16 cellular contexts compared by ENCODE assay signal in the genomic region with DNA sequence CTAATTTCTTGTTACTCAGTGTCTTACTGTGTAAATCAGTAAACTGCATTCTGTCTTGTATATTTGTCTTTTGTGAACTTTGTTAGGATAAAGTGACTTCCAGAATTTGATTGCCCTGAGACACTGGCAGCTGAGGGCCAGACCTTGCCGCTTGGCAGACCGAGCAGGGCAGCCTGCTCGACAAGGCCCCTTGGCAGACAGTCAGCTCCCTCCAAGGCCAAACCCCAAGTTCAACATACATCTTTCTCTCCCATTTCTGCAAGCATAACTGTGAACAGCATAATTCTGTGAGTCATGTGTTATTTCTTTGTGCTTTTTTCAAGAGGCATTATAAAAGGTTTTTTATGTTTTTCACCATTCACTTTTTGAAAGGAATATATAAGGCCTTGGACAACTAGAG. TPM values are rescaled to one million over a fixed set of nuclear protein-coding genes. Genes with fewer than 3 reads are reported as not detected.
A peak's percentile ranks its signal among the peaks of the same experiment; 100 is the strongest.
DNase-seq lines count a peak whose midpoint lies in the region; ATAC-seq and TF ChIP-seq lines count a peak whose summit lies in the region.
"Had no signal": no experiment of that assay in that cellular context is flagged by ENCODE, and none has a peak within 500 bp of the region (broad histone marks: within the 10 kb centered on the region; RNA-seq: fewer than 3 reads in every experiment).

No MANE protein-coding gene starts in this region.

- H3K9me3 ChIP-seq in HUES6 (ENCODE audit: control insufficient read depth, insufficient read depth, low read depth, low read length) (no peaks in the 10 kb centered on the region), stomach (no peaks in the 10 kb centered on the region)

- 26 to 58% (median 33%) methylated on average over 3 of the region's 3 CpGs for WGBS in stomach, 5 donors

- intact Hi-C loops in stomach (cut with DNase I; ENCODE audit: low total_unique reads): no loop called here

- H3K27ac ChIP-seq in HUES6 (ENCODE audit: low read depth, low read length): 0 out of 2 replicates have a peak overlapping the region, but pooled peaks have one; percentile 18
- H3K27ac ChIP-seq in stomach: peak overlapping the region in 3 of 5 donors; percentile 1 to 55 (median 31)

- peaks cover 29% of the 10 kb centered on the region for H3K4me1 ChIP-seq in HUES6 (ENCODE audit: control insufficient read depth, insufficient read depth, low read length)
- peaks cover 13 to 75% (median 46%) of the 10 kb centered on the region in 4 donors for H3K4me1 ChIP-seq in stomach

- no peak overlapping the region for H3K9ac ChIP-seq in HUES6 (ENCODE audit: low read length)

- ATAC-seq in effector memory CD8-positive, alpha-beta T cell (replicated peaks): no peak

- peak overlapping the region; percentile 93 for H3K27ac Mint-ChIP-seq in chondrocyte (ENCODE audit: unreplicated experiment)
- H3K27ac Mint-ChIP-seq in effector memory CD8-positive, alpha-beta T cell: no peak overlapping the region
- H3K27ac Mint-ChIP-seq: activated naive CD8-positive, alpha-beta T cell treated with anti-CD3 and anti-CD28 coated beads, Interleukin-2, amount 10 ng/mL, durations not matched to agents 7 days and 5 days; T-helper 1 cell treated with Interleukin-12 subunit alpha and Interleukin-12 subunit beta and Interleukin-4 antibody, amounts not matched to agents 30 μg/mL and 1 μg/mL, for 36 hours had no signal

- H3K4me3 ChIP-seq in HUES6 (ENCODE audit: low read depth, low read length) (no peak overlapping the region), stomach (no peak overlapping the region)

- TF ChIP-seq EP300 in stomach (IDR thresholded peaks at IDR 0.05): no peak

- H3K9me3 Mint-ChIP-seq in chondrocyte (ENCODE audit: low read depth): no peaks in the 10 kb centered on the region
- H3K9me3 Mint-ChIP-seq in effector memory CD8-positive, alpha-beta T cell: no peaks in the 10 kb centered on the region
- H3K9me3 Mint-ChIP-seq: activated naive CD8-positive, alpha-beta T cell treated with anti-CD3 and anti-CD28 coated beads, Interleukin-2, amount 10 ng/mL, durations not matched to agents 7 days and 5 days; neural crest cell; T-helper 1 cell treated with Interleukin-12 subunit alpha and Interleukin-12 subunit beta and Interleukin-4 antibody, amounts not matched to agents 30 μg/mL and 1 μg/mL, for 36 hours had no signal

- no peak for TF ChIP-seq POLR2A in stomach (IDR thresholded peaks at IDR 0.05)

- peaks cover 22% of the 10 kb centered on the region for H3K36me3 Mint-ChIP-seq in chondrocyte (ENCODE audit: low read depth)
- peaks cover 4% of the 10 kb centered on the region for H3K36me3 Mint-ChIP-seq in effector memory CD8-positive, alpha-beta T cell (ENCODE audit: insufficient read depth)

- H3K27me3 ChIP-seq in HUES6 (ENCODE audit: control insufficient read depth, insufficient read depth, low read length) (no peaks in the 10 kb centered on the region), stomach (no peaks in the 10 kb centered on the region)

- DNase-seq in chondrocyte (ENCODE audit: low spot score): no peak
- peak; percentile 68 for DNase-seq in iris pigment epithelial cell (ENCODE audit: low read depth)
- DNase-seq in stomach: peak; percentile 73
- DNase-seq in mesenteric fat pad (ENCODE audit: low spot score): no peak
- no peak for DNase-seq in stimulated activated CD4-positive, alpha-beta T cell treated with anti-CD3 and anti-CD28 coated beads, Interleukin-2, amount 100 ng/mL, for 48 hours
- no peak for DNase-seq in effector memory CD8-positive, alpha-beta T cell
- no peak for DNase-seq in kidney glomerular epithelial cell (lab: John Stamatoyannopoulos, UW)
- DNase-seq: activated CD4-positive, alpha-beta T cell treated with anti-CD3 and anti-CD28 coated beads for 4 hours; activated naive CD8-positive, alpha-beta T cell treated with anti-CD3 and anti-CD28 coated beads, Interleukin-2, amount 10 ng/mL, durations not matched to agents 7 days and 5 days; AML-193; NCI-H2107; RPMI8226; small intestine had no signal

- H3K4me1 Mint-ChIP-seq in chondrocyte (ENCODE audit: low read depth): peaks cover 97% of the 10 kb centered on the region
- H3K4me1 Mint-ChIP-seq in effector memory CD8-positive, alpha-beta T cell (ENCODE audit: low read depth in 2 of 2): peaks cover 2 to 4% of the 10 kb centered on the region in 2 donors
- H3K4me1 Mint-ChIP-seq: activated naive CD8-positive, alpha-beta T cell treated with anti-CD3 and anti-CD28 coated beads, Interleukin-2, amount 10 ng/mL, durations not matched to agents 7 days and 5 days had no signal

- no peak overlapping the region for H3K4me3 Mint-ChIP-seq in chondrocyte (ENCODE audit: unreplicated experiment)
- H3K4me3 Mint-ChIP-seq in effector memory CD8-positive, alpha-beta T cell: no peak overlapping the region
- H3K4me3 Mint-ChIP-seq: activated naive CD8-positive, alpha-beta T cell treated with anti-CD3 and anti-CD28 coated beads, Interleukin-2, amount 10 ng/mL, durations not matched to agents 7 days and 5 days; neural crest cell; T-helper 1 cell treated with Interleukin-12 subunit alpha and Interleukin-12 subunit beta and Interleukin-4 antibody, amounts not matched to agents 30 μg/mL and 1 μg/mL, for 36 hours had no signal

- H3K27me3 Mint-ChIP-seq in chondrocyte (ENCODE audit: low read depth): no peaks in the 10 kb centered on the region
- H3K27me3 Mint-ChIP-seq in effector memory CD8-positive, alpha-beta T cell: no peaks in the 10 kb centered on the region
- H3K27me3 Mint-ChIP-seq: activated naive CD8-positive, alpha-beta T cell treated with anti-CD3 and anti-CD28 coated beads, Interleukin-2, amount 10 ng/mL, durations not matched to agents 7 days and 5 days had no signal

- TF ChIP-seq CTCF in chondrocyte (IDR thresholded peaks at IDR 0.05): no peak
- no peak for TF ChIP-seq CTCF in stomach (IDR thresholded peaks at IDR 0.05)

- peaks cover 7% of the 10 kb centered on the region; the same call in 1 of the 2 replicates for H3K36me3 ChIP-seq in HUES6 (ENCODE audit: control insufficient read depth, insufficient read depth, low read length)
- peaks cover 0 to 9% (median 9%) of the 10 kb centered on the region in 4 donors for H3K36me3 ChIP-seq in stomach

RNA-seq across cellular contexts. Expression of gene BMAL2, which starts 39.2 kb away (rescaled TPM):
- total RNA-seq in chondrocyte: 9.0 to 12.0 TPM (median 11.6 TPM) in 3 replicates
- total RNA-seq in stomach: 10 to 100 TPM in 2 of 5 donors, 1 to 10 TPM in 3; 3.8 to 23.7 (median 8.9) TPM
- 10 to 100 TPM in 2 of 3 donors, 1 to 10 TPM in 1; 6.7 to 34.4 (median 12.3) TPM for polyA plus RNA-seq in stomach
- 3.2 TPM for total RNA-seq in mesenteric fat pad

RNA-seq across cellular contexts. Expression of gene STK38L, which starts 49.4 kb away (rescaled TPM):
- total RNA-seq in chondrocyte (219 to 248 TPM (median 222 TPM) in 3 replicates), stomach (100 to 1,000 TPM in 1 of 5 donors, 10 to 100 TPM in 4; 21.7 to 118 (median 47.8) TPM), mesenteric fat pad (76.0 TPM)
- polyA plus RNA-seq in stomach: 10 to 100 TPM in 2 of 3 donors, 1 to 10 TPM in 1; 8.5 to 16.3 (median 12.1) TPM

Comparison
In these comparisons a context has a peak if more than half of its experiments do, and no peak if none do; other contexts are left out.
1. DNase-seq: peak in iris pigment epithelial cell (single experiment) and stomach (single experiment); none in chondrocyte (single experiment), mesenteric fat pad (single experiment), stimulated activated CD4-positive, alpha-beta T cell treated with anti-CD3 and anti-CD28 coated beads, Interleukin-2, amount 100 ng/mL, for 48 hours (0 of 2), effector memory CD8-positive, alpha-beta T cell (0 of 3) and kidney glomerular epithelial cell (single experiment).